Comparison of ENCODE assay signal across 1 cellular context in the genomic region with DNA sequence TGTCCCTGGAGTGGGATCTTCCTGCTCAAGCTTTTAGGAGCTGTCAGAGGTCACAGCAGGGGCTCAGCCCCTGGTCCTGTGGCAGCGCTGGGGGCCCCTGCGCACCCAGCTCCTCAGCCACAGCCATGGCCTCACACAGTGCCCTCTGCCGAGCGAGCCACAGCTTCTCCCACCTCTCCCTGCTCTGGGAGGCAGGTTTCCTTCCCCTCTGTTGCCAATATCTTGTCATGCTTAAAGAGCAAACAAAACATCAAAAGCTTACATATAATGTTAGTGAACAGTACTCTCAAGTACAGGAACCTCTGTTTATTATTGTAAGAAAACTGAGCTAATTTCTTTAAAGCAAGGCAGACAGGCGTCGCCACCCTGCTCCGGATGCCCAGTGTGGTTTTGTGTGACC.
TF ChIP-seq lines count a peak whose summit lies in the region.

No MANE protein-coding gene starts in this region.

TF ChIP-seq in GM23338, 12 proteins besides CTCF, POLR2A, EP300 and RAD21 (continued from another document):
- TF ChIP-seq ZNF462 (CRISPR knock-in tag; IDR thresholded peaks at IDR 0.05) (no peak), ZNF114 (CRISPR knock-in tag; IDR thresholded peaks at IDR 0.05) (no peak), STAT1 (IDR thresholded peaks at IDR 0.05; ENCODE audit: unreplicated experiment) (no peak), REST (IDR thresholded peaks at IDR 0.05; ENCODE audit: unreplicated experiment) (no peak), EZH2phosphoT487 (IDR thresholded peaks at IDR 0.05; ENCODE audit: unreplicated experiment) (no peak), POLR2AphosphoS5 (IDR thresholded peaks at IDR 0.05; ENCODE audit: low read depth) (no peak)
